ENCODE assay signal across 19 cellular contexts in genomic region chr11:10050561-10050960, GRCh38.
DNase-seq lines count a peak whose midpoint lies in the region; ATAC-seq, FAIRE-seq and TF ChIP-seq lines count a peak whose summit lies in the region.
"Had no signal": no experiment of that assay in that cellular context is flagged by ENCODE, and none has a peak within 500 bp of the region (broad histone marks: within the 10 kb centered on the region; RNA-seq: fewer than 3 reads in every experiment).

No MANE protein-coding gene starts in this region.

- H3K4me3 ChIP-seq in bronchial epithelial cell (ENCODE audit: low read depth, low read length), result no peak overlapping the region
- H3K4me3 ChIP-seq in HepG2 (replicated peaks in 1 of 3; ENCODE audit: insufficient read depth in 1 of 3, low read depth in 2 of 3, low read length in 3 of 3), result no peak overlapping the region
- no peak overlapping the region for H3K4me3 ChIP-seq in esophagus muscularis mucosa

- peaks cover 6% of the 10 kb centered on the region; the same call in 1 of the 2 replicates for H3K9me3 ChIP-seq in HepG2 (ENCODE audit: low read length)
- H3K9me3 ChIP-seq in esophagus muscularis mucosa, result peaks cover 0 to 2% (median under 1%) of the 10 kb centered on the region in 4 donors

- CTCF ChIA-PET in HepG2 (lab: Yijun Ruan, JAX; ENCODE audit: low intra/inter-chr PET ratio, low total read pairs), result no interaction called here

- no peak for FAIRE-seq in bronchial epithelial cell (lab: Jason Lieb, UNC)
- FAIRE-seq in HepG2 (lab: Jason Lieb, UNC), result peak; percentile 64
- FAIRE-seq: colon had no signal

- peak in 1 of 2 experiments; percentile 89; a peak in 2 of 4 replicates for TF ChIP-seq EP300 in HepG2 (IDR thresholded peaks at IDR 0.05; ENCODE audit: low read depth in 2 of 2, low read length in 2 of 2)
- TF ChIP-seq EP300 in HepG2 (CRISPR knock-in tag; IDR thresholded peaks at IDR 0.05; ENCODE audit: borderline replicate concordance), result peak; percentile 88
- TF ChIP-seq EP300 in esophagus muscularis mucosa (IDR thresholded peaks at IDR 0.05), result no peak

- TF ChIP-seq POLR2A in HepG2 (IDR thresholded peaks at IDR 0.05; ENCODE audit: insufficient read depth in 1 of 2, low read depth in 2 of 2, low read length in 2 of 2) (no peak), esophagus muscularis mucosa (IDR thresholded peaks at IDR 0.05; ENCODE audit: low read depth) (no peak)

- no peak overlapping the region for H3K9ac ChIP-seq in HepG2 (ENCODE audit: insufficient read depth, low read depth, low read length)

- H3K36me3 ChIP-seq in bronchial epithelial cell (ENCODE audit: control insufficient read depth, insufficient read depth, low read length), result no peaks in the 10 kb centered on the region
- H3K36me3 ChIP-seq in HepG2 (replicated peaks in 1 of 2; ENCODE audit: control insufficient read depth in 1 of 2, insufficient read depth in 2 of 2, low read length in 2 of 2), result no peaks in the 10 kb centered on the region
- H3K36me3 ChIP-seq in esophagus muscularis mucosa, result no peaks in the 10 kb centered on the region

- H3K4me1 ChIP-seq in HepG2 (ENCODE audit: insufficient read depth, low read length), result peaks cover 29% of the 10 kb centered on the region
- peaks cover 0 to 23% (median 10%) of the 10 kb centered on the region in 4 donors for H3K4me1 ChIP-seq in esophagus muscularis mucosa

- peak; percentile 59 for DNase-seq in EL
- DNase-seq in NCI-H146 treated with DMSO at 0.1 percent for 48 hours (lab: John Stamatoyannopoulos, UW; ENCODE audit: unreplicated experiment), result peak; percentile 57
- DNase-seq in bronchial epithelial cell (ENCODE audit: low read depth), result peak; percentile 82
- peak; percentile 91 for DNase-seq in HepG2 (ENCODE audit: low spot score)
- DNase-seq in putamen (ENCODE audit: low spot score), result no peak
- no peak for DNase-seq in stimulated activated CD4-positive, alpha-beta T cell treated with anti-CD3 and anti-CD28 coated beads, Interleukin-12 subunit alpha, Interleukin-12 subunit beta, amount 100 ng/mL, for 4 hours
- DNase-seq in DMS153 treated with DMSO at 0.1 percent for 48 hours (lab: John Stamatoyannopoulos, UW; ENCODE audit: unreplicated experiment), result no peak
- DNase-seq in esophagus muscularis mucosa (ENCODE audit: extremely low spot score), result no peak
- DNase-seq: aorta; CD8-positive, alpha-beta memory T cell; H9; Karpas-422; left ventricle myocardium superior; NCI-H1105; NCI-H2171 treated with DMSO at 0.1 percent for 48 hours; NCI-H82; RPMI8226; stimulated activated naive CD8-positive, alpha-beta T cell treated with anti-CD3 and anti-CD28 coated beads, Interleukin-15, amount 100 ng/mL, for 72 hours had no signal

- no peak for TF ChIP-seq CTCF in bronchial epithelial cell (IDR thresholded peaks at IDR 0.05; ENCODE audit: insufficient read depth, low read length, severe bottlenecking)
- TF ChIP-seq CTCF in HepG2 (CRISPR knock-in tag; IDR thresholded peaks at IDR 0.05), result no peak
- TF ChIP-seq CTCF in esophagus muscularis mucosa (IDR thresholded peaks at IDR 0.05), result no peak

- ATAC-seq in HepG2, result peak; percentile 97
- ATAC-seq: left ventricle myocardium superior; stimulated activated naive CD8-positive, alpha-beta T cell treated with anti-CD3 and anti-CD28 coated beads, Interleukin-15, amount 100 ng/mL, for 72 hours had no signal

- no TSS peak for BruUV-seq in HepG2 (replicated peaks; lab: Mats Ljungman, UMichigan)

- no peaks in the 10 kb centered on the region for H3K79me2 ChIP-seq in HepG2 (ENCODE audit: insufficient read depth, low read length)

- intact Hi-C loops in HepG2 (cut with micrococcal nuclease; ENCODE audit: unreplicated experiment), result no loop called here
- intact Hi-C loops in esophagus muscularis mucosa (cut with DNase I), result no loop called here

- TF ChIP-seq RAD21 in HepG2 (CRISPR knock-in tag; IDR thresholded peaks at IDR 0.05), result no peak

- POLR2A ChIA-PET in HepG2 (lab: Yijun Ruan, JAX), result no interaction called here

- H3K27me3 ChIP-seq in bronchial epithelial cell (ENCODE audit: control insufficient read depth, insufficient read depth, low read length) (no peaks in the 10 kb centered on the region), HepG2 (ENCODE audit: control insufficient read depth in 1 of 2, insufficient read depth in 2 of 2, low read length in 2 of 2) (no peaks in the 10 kb centered on the region; a peak in 1 of 5 replicates), esophagus muscularis mucosa (no peaks in the 10 kb centered on the region)

- no peak overlapping the region for H2AFZ ChIP-seq in HepG2 (ENCODE audit: low read length)

- H3K4me2 ChIP-seq in HepG2 (ENCODE audit: low read depth, low read length), result 0 out of 2 replicates have a peak overlapping the region, but pooled peaks have one; percentile 16

- no peaks in the 10 kb centered on the region for H4K20me1 ChIP-seq in HepG2 (ENCODE audit: insufficient read depth, low read length)

- H3K27ac ChIP-seq in HepG2 (ENCODE audit: extremely low read length, insufficient read depth, low read length) (peak overlapping the region; percentile 39), esophagus muscularis mucosa (replicated peaks in 1 of 4) (no peak overlapping the region)

- in situ Hi-C loops in HepG2 (cut with HindIII; ENCODE audit: extremely low pct_ligation_motif_present, low pct_unique_long_range_greater_than_20kb), result no loop called here

TF ChIP-seq in HepG2, 621 proteins besides CTCF, POLR2A, EP300 and RAD21 (continues in another document):
- TF ChIP-seq PTBP1 (IDR thresholded peaks at IDR 0.05; ENCODE audit: low read depth, low read length, poor library complexity, severe bottlenecking) (no peak), BCL6 (CRISPR knock-in tag; IDR thresholded peaks at IDR 0.05) (peak; percentile 76), HES4 (CRISPR knock-in tag; IDR thresholded peaks at IDR 0.05; ENCODE audit: borderline replicate concordance) (no peak), HNRNPK (IDR thresholded peaks at IDR 0.05; ENCODE audit: low read depth, low read length, poor library complexity, severe bottlenecking) (no peak), GABPB1 (CRISPR knock-in tag; IDR thresholded peaks at IDR 0.05) (no peak), ARHGAP35 (CRISPR knock-in tag; IDR thresholded peaks at IDR 0.05; ENCODE audit: borderline replicate concordance) (no peak), ZNF780A (CRISPR knock-in tag; IDR thresholded peaks at IDR 0.05) (no peak), SMAD3 (CRISPR knock-in tag; IDR thresholded peaks at IDR 0.05) (peak; percentile 87; the same call in 1 of the 2 replicates), ZNF142 (CRISPR knock-in tag; IDR thresholded peaks at IDR 0.05) (no peak), THYN1 (CRISPR knock-in tag; IDR thresholded peaks at IDR 0.05; ENCODE audit: borderline replicate concordance, low read depth) (no peak), ZC3H13 (CRISPR knock-in tag; IDR thresholded peaks at IDR 0.05) (no peak), HOXD1 (CRISPR knock-in tag; IDR thresholded peaks at IDR 0.05) (0 out of 2 replicates have a peak, but pooled peaks have one; percentile 38), ZNF124 (CRISPR knock-in tag; IDR thresholded peaks at IDR 0.05) (no peak)
- TF ChIP-seq, protein P1, sequence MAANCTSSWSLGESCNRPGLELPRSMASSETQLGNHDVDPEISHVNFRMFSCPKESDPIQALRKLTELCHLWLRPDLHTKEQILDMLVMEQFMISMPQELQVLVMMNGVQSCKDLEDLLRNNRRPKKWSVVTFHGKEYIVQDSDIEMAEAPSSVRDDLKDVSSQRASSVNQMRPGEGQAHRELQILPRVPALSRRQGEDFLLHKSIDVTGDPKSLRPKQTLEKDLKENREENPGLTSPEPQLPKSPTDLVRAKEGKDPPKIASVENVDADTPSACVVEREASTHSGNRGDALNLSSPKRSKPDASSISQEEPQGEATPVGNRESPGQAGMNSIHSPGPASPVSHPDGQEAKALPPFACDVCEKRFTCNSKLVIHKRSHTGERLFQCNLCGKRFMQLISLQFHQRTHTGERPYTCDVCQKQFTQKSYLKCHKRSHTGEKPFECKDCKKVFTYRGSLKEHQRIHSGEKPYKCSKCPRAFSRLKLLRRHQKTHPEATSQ (CRISPR knock-in tag; IDR thresholded peaks at IDR 0.05; ENCODE audit: borderline replicate concordance), result no peak

Comparison
In these comparisons a context has a peak if more than half of its experiments do, and no peak if none do; other contexts are left out.
1. DNase-seq: peak in EL (single experiment), NCI-H146 treated with DMSO at 0.1 percent for 48 hours (single experiment), bronchial epithelial cell (single experiment) and HepG2 (single experiment); none in putamen (single experiment), stimulated activated CD4-positive, alpha-beta T cell treated with anti-CD3 and anti-CD28 coated beads, Interleukin-12 subunit alpha, Interleukin-12 subunit beta, amount 100 ng/mL, for 4 hours (single experiment), DMS153 treated with DMSO at 0.1 percent for 48 hours (single experiment) and esophagus muscularis mucosa (single experiment).